ENCODE assay signal across 8 cellular contexts in the genomic region with DNA sequence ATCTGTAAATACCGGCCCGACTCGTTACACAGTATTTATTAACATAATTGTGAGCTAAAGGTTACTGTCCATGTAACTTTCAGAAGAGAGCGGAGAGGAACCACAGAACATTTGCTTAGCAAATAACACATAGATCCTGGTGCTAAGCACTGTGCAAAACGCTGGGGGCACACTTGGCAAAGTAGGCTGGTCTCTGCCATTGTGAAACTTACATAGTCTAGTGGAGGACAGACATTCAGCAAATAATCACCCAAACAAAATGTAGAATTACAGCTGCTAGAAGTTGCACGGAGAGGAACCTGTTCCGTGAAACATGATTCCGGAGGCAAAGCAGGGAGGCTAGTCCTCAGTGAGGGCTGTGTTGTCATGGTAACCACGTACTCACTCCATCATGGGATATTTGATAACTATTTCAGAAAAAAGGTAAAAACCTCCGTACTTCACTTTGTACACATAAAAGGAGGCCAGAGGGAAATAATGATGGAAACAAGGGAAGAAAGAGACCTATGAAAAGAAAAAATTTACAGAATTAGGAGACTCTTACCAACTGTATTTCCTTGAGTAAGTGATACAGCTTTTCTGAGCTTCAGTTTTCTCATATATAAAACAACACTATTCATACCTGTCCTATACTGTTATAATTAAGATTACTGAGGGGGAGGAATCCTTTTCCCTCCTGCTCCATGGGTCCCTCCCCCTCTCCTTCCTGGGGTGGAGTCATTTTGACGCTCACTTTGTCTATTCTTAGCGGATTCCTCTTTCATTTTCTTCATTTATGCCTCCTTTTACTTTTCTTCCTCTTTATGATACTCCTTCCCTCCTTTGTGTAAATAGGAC. TPM values are rescaled to one million over a fixed set of nuclear protein-coding genes. Genes with fewer than 3 reads are reported as not detected.
DNase-seq lines count a peak whose midpoint lies in the region; ATAC-seq, FAIRE-seq and TF ChIP-seq lines count a peak whose summit lies in the region.

No MANE protein-coding gene starts in this region.

- TF ChIP-seq POLR2A in GM12878 (IDR thresholded peaks at IDR 0.05; ENCODE audit: low read depth, low read length) (no peak), spleen (IDR thresholded peaks at IDR 0.05) (no peak)

- FAIRE-seq in GM12878 (lab: Jason Lieb, UNC), result peak; percentile 31

- H3K27me3 ChIP-seq in GM12878 (replicated peaks in 1 of 2; ENCODE audit: control insufficient read depth in 2 of 2, insufficient read depth in 2 of 2, low read length in 1 of 2), result peaks cover 4 to 9% of the 10 kb centered on the region in 2 experiments
- no peaks in the 10 kb centered on the region for H3K27me3 ChIP-seq in spleen (replicated peaks in 1 of 7)

- TF ChIP-seq EP300 in GM12878 (IDR thresholded peaks at IDR 0.05; ENCODE audit: borderline replicate concordance in 1 of 2, control insufficient read depth in 1 of 2, low read depth in 2 of 2, low read length in 2 of 2), result no peak

- 8% methylated on average over 12 of the region's 12 CpGs for WGBS in GM12878 (ENCODE audit: insufficient coverage, insufficient replicate concordance, low lambda C conversion rate, missing lambda C conversion rate)
- 17 to 25% (median 18%) methylated on average over 12 of the region's 12 CpGs for WGBS in spleen, 5 donors

- SMC1A ChIA-PET in GM12878 (lab: Charles Lee; ENCODE audit: uncharacterized antibody, unreplicated experiment), result interaction anchor here (0.6 to 9.1 kb wide), 5 partner anchors 13 to 1564 kb away, joined by 3 to 110 read pairs (median 4); no protein-coding TSS in a partner anchor

- H2AFZ ChIP-seq in OCI-LY7 (ENCODE audit: low read length) (peak overlapping the region; percentile 89), GM12878 (ENCODE audit: control insufficient read depth, low read depth, low read length) (peak overlapping the region; percentile 71)

- peak; percentile 30; the same call in 1 of the 2 replicates for TF ChIP-seq RAD21 in GM12878 (IDR thresholded peaks at IDR 0.05; ENCODE audit: insufficient read depth, low read depth, low read length)

- H3K9me3 ChIP-seq in OCI-LY7 (ENCODE audit: low read length), result peaks cover 9% of the 10 kb centered on the region; the same call in 1 of the 2 replicates
- H3K9me3 ChIP-seq in GM12878 (replicated peaks; ENCODE audit: control insufficient read depth, insufficient read depth, low read length), result no peaks in the 10 kb centered on the region; the same call in 2 of the 3 replicates
- H3K9me3 ChIP-seq in spleen, result no peaks in the 10 kb centered on the region

- H3K4me3 ChIP-seq in OCI-LY7 (ENCODE audit: low read depth, low read length, poor library complexity, severe bottlenecking) (peak overlapping the region; percentile 84), GM12878 (peak overlapping the region; percentile 63), spleen (peak overlapping the region; percentile 73 to 96 (median 92))

- peak overlapping the region; percentile 91 for H3K4me2 ChIP-seq in OCI-LY7 (ENCODE audit: low read length)
- peak overlapping the region; percentile 98 for H3K4me2 ChIP-seq in GM12878 (ENCODE audit: control insufficient read depth, insufficient read depth)

- H3K36me3 ChIP-seq in OCI-LY7 (ENCODE audit: insufficient read depth, low read length), result no peaks in the 10 kb centered on the region
- no peaks in the 10 kb centered on the region for H3K36me3 ChIP-seq in GM12878 (ENCODE audit: control insufficient read depth in 2 of 2, insufficient read depth in 2 of 2, low read length in 1 of 2)
- no peaks in the 10 kb centered on the region for H3K36me3 ChIP-seq in spleen

- H3K79me2 ChIP-seq in OCI-LY7 (ENCODE audit: insufficient read depth, low read depth, low read length) (peaks cover 37% of the 10 kb centered on the region), GM12878 (ENCODE audit: control insufficient read depth, insufficient read depth, low read length) (no peaks in the 10 kb centered on the region)

- H3K9ac ChIP-seq in GM12878 (ENCODE audit: control insufficient read depth, insufficient read depth, low read length), result no peak overlapping the region

- TF ChIP-seq CTCF in GM20000 (IDR thresholded peaks at IDR 0.05; ENCODE audit: extremely low read depth, missing control alignments) (no peak), OCI-LY7 (conservative IDR thresholded peaks at IDR 0.05; ENCODE audit: low read length) (peak; percentile 82), GM12878 (IDR thresholded peaks at IDR 0.05 in 2 of 3, conservative IDR thresholded peaks at IDR 0.05 in 1 of 3; ENCODE audit: control insufficient read depth in 2 of 3, extremely low read depth in 1 of 3, insufficient read depth in 1 of 3, low read depth in 3 of 3, low read length in 3 of 3) (peak; percentile 25 to 39 (median 25); a peak in 5 of 6 replicates), spleen (IDR thresholded peaks at IDR 0.05 in 8 of 11, conservative IDR thresholded peaks at IDR 0.05 in 3 of 11) (peak; percentile 23 to 71 (median 55))

- DNase-seq in DMS53 treated with DMSO at 0.1 percent for 48 hours (lab: John Stamatoyannopoulos, UW; ENCODE audit: unreplicated experiment) (peak; percentile 94), GM20000 (ENCODE audit: low spot score) (peak; percentile 50), OCI-LY7 (ENCODE audit: low spot score) (peak; percentile 90), GM12878 (ENCODE audit: low read depth, low spot score) (peak; percentile 24), iPS-NIHi11 (ENCODE audit: low spot score) (peak; percentile 54), spleen (peak; percentile 84)
- no peak for DNase-seq in activated effector memory CD4-positive, alpha-beta T cell treated with Interleukin-2 at 50 U/mL for 16 hours

- in situ Hi-C loops in GM12878 (cut with MboI), result no loop called here

- no peaks in the 10 kb centered on the region for H3K9me2 ChIP-seq in OCI-LY7 (ENCODE audit: insufficient read depth, low read length)

- CTCF ChIA-PET in OCI-LY7 (lab: Charles Lee; ENCODE audit: unreplicated experiment), result interaction anchor here (0.5 to 3.9 kb wide), 4 partner anchors 92 to 441 kb away, joined by 3 to 16 read pairs (median 6); no protein-coding TSS in a partner anchor
- CTCF ChIA-PET in GM12878 (lab: Yijun Ruan, JAX), result interaction anchor here (1.2 to 1.4 kb wide), 2 partner anchors 20 to 372 kb away, joined by 4 to 5 read pairs; no protein-coding TSS in a partner anchor

- peaks cover 32% of the 10 kb centered on the region for H3K4me1 ChIP-seq in OCI-LY7 (ENCODE audit: insufficient read depth, low read length, poor library complexity, severe bottlenecking)
- peaks cover 13% of the 10 kb centered on the region for H3K4me1 ChIP-seq in GM12878 (ENCODE audit: control insufficient read depth, insufficient read depth, low read length)
- H3K4me1 ChIP-seq in spleen, result peaks cover 7 to 61% (median 46%) of the 10 kb centered on the region in 6 donors

- RAD21 ChIA-PET in GM12878 (lab: Charles Lee; ENCODE audit: unreplicated experiment), result interaction anchor here (1.6 to 6.8 kb wide), 2 partner anchors 24 to 374 kb away, joined by 4 to 77 read pairs; no protein-coding TSS in a partner anchor

- intact Hi-C loops in OCI-LY7 (cut with micrococcal nuclease; ENCODE audit: unreplicated experiment), result loop anchor here (1.0 to 5.0 kb wide), 2 partner anchors 90 to 810 kb away; no protein-coding TSS in a partner anchor
- intact Hi-C loops in GM12878 (cut with micrococcal nuclease; ENCODE audit: unreplicated experiment), result no loop called here
- intact Hi-C loops in spleen (cut with DNase I; ENCODE audit: low total_unique reads), result no loop called here

- H3K27ac ChIP-seq in OCI-LY7 (ENCODE audit: low read depth, low read length, poor library complexity, severe bottlenecking) (peak overlapping the region; percentile 86), GM12878 (ENCODE audit: control insufficient read depth, insufficient read depth) (no peak overlapping the region), spleen (peak overlapping the region; percentile 85 to 98 (median 94))

- ATAC-seq in HG03565 (IDR thresholded peaks at IDR 0.05; ENCODE audit: unreplicated experiment) (peak; percentile 39), GM12878 (peak; percentile 75)

- POLR2A ChIA-PET in OCI-LY7 (lab: Charles Lee) (interaction anchor here (0.6 to 3.8 kb wide), 33 partner anchors 12 to 410 kb away, joined by 3 to 21 read pairs (median 5); no protein-coding TSS in a partner anchor), GM12878 (lab: Charles Lee) (no interaction called here)

- BruUV-seq in OCI-LY7 (replicated peaks; lab: Mats Ljungman, UMichigan), result no TSS peak
- BruUV-seq in GM12878 (replicated peaks; lab: Mats Ljungman, UMichigan), result no TSS peak

- 0 out of 2 replicates have a peak, but pooled peaks cover 3% of the 10 kb centered on the region for H4K20me1 ChIP-seq in OCI-LY7 (ENCODE audit: insufficient read depth, low read length)
- no peaks in the 10 kb centered on the region for H4K20me1 ChIP-seq in GM12878 (ENCODE audit: control insufficient read depth, insufficient read depth)

TF ChIP-seq in GM12878, 131 proteins besides CTCF, POLR2A, EP300 and RAD21 (continues in another document):
- TF ChIP-seq ASH2L (IDR thresholded peaks at IDR 0.05; ENCODE audit: borderline replicate concordance, low read depth) (0 out of 2 replicates have a peak, but pooled peaks have one; percentile 4), BMI1 (IDR thresholded peaks at IDR 0.05; ENCODE audit: borderline replicate concordance) (peak; percentile 85)

RNA-seq across cellular contexts. Expression of a gene that starts 0.8 kb away (rescaled TPM):
- 10.6 and 12.6 TPM in 2 replicates for total RNA-seq in OCI-LY7 (2014; rRNA removed; shearing (Covaris generic))
- total RNA-seq in OCI-LY7 (2022) (5.7 and 9.8 TPM in 2 replicates), GM12878 (2014; rRNA removed) (0.06 TPM in 1 of 2 replicates, not detected in the other), GM12878 (2014; rRNA removed; fragmentation: Illumina TruSeq; extraction: Trizol) (0.13 and 0.18 TPM in 2 replicates), GM12878 (2021) (0.15 and 0.19 TPM in 2 replicates), spleen (10 to 100 TPM; 28.6 to 69.5 (median 34.9) TPM)
- 0.23 and 0.76 TPM in 2 replicates for total RNA-seq in GM12878 (2013; cell fraction: nucleolus; rRNA removed)
- polyA plus RNA-seq in GM12878 (2011; ENCODE audit: low read depth), result not detected
- polyA plus RNA-seq in GM12878 (2011; rRNA removed) (0.09 and 0.10 TPM in 2 replicates), GM12878 (2014; fragmentation: Illumina TruSeq; extraction: Trizol) (0.03 and 0.27 TPM in 2 replicates), GM12878 (2014; fragmentation: Nextera tagmentation; extraction: Ambion mirVana) (not detected), GM12878 (2014; rRNA removed) (0.06 TPM in 1 of 2 replicates, not detected in the other), GM12878 (2016; fragmentation: Nextera tagmentation; extraction: Ambion mirVana) (under 1 TPM; 0.10 to 0.24 TPM), spleen (10 to 100 TPM in 1 of 3 donors, 1 to 10 TPM in 2; 9.4 to 11.9 (median 9.6) TPM)
- polyA plus RNA-seq in GM12878 (2011; cell fraction: cytosol; rRNA removed), result 0.03 and 0.10 TPM in 2 replicates
- polyA plus RNA-seq in GM12878 (2011; cell fraction: nucleus; rRNA removed), result 0.06 TPM in 1 of 2 replicates, not detected in the other
- polyA plus RNA-seq in GM12878 (2012), result 0.15 and 0.20 TPM in 2 replicates
- polyA minus RNA-seq in GM12878 (2011; rRNA and poly(A)+ RNA removed), result 0.21 and 0.29 TPM in 2 replicates
- not detected in 2 replicates for polyA minus RNA-seq in GM12878 (2011; cell fraction: cytosol; rRNA and poly(A)+ RNA removed)
- 0.12 and 0.29 TPM in 2 replicates for polyA minus RNA-seq in GM12878 (2011; cell fraction: nucleus; rRNA and poly(A)+ RNA removed)
